Comparison of ENCODE assay signal across 17 cellular contexts in genomic region chr1:157240495-157241184, GRCh38.
DNase-seq lines count a peak whose midpoint lies in the region; ATAC-seq, FAIRE-seq and TF ChIP-seq lines count a peak whose summit lies in the region.
"Had no signal": no experiment of that assay in that cellular context is flagged by ENCODE, and none has a peak within 500 bp of the region (broad histone marks: within the 10 kb centered on the region; RNA-seq: fewer than 3 reads in every experiment).

No MANE protein-coding gene starts in this region.

- TF ChIP-seq CTCF in GM13976 (IDR thresholded peaks at IDR 0.05; ENCODE audit: borderline replicate concordance, control extremely low read depth, extremely low read depth, insufficient read depth, missing control alignments) = no peak

- H3K9me3 Mint-ChIP-seq in activated naive CD4-positive, alpha-beta T cell treated with anti-CD3 and anti-CD28 coated beads, Interleukin-2, amount 10 ng/mL, durations not matched to agents 7 days and 5 days = no peaks in the 10 kb centered on the region

- in situ Hi-C loops in GM13976 (cut with MboI; ENCODE audit: low sequenced_read_pairs, unreplicated experiment) = no loop called here

- DNase-seq in GM19239 (ENCODE audit: insufficient read length, low spot score) (no peak), glomerular visceral epithelial cell (ENCODE audit: extremely low spot score) (peak; percentile 37), renal cortical epithelial cell (ENCODE audit: low read depth) (peak; percentile 96), GM13976 (ENCODE audit: low spot score) (no peak)
- no peak for DNase-seq in activated naive CD4-positive, alpha-beta T cell treated with anti-CD3 and anti-CD28 coated beads, Interleukin-2, amount 10 ng/mL, durations not matched to agents 7 days and 5 days
- no peak for DNase-seq in stimulated activated CD4-positive, alpha-beta T cell treated with anti-CD3 and anti-CD28 coated beads, Interleukin-4, amount 100 ng/mL, for 1 hour
- DNase-seq: activated T-cell treated with anti-CD3 and anti-CD28 coated beads, Interleukin-2, amount 50 U/mL, for 1 hour; CD4-positive, CD25-positive, alpha-beta regulatory T cell; dorsolateral prefrontal cortex; gastrocnemius medialis; NCI-H1417 treated with DMSO at 0.1 percent for 48 hours; posterior cingulate gyrus; SK-N-SH; stimulated activated CD4-positive, alpha-beta T cell treated with anti-CD3 and anti-CD28 coated beads, Interleukin-4, amount 100 ng/mL, for 4 hours had no signal

- CTCF ChIA-PET in activated naive CD4-positive, alpha-beta T cell treated with anti-CD3 and anti-CD28 coated beads, Interleukin-2, amount 10 ng/mL, durations not matched to agents 7 days and 5 days (lab: Charles Lee) = no interaction called here

- no peak overlapping the region for H3K27ac Mint-ChIP-seq in activated naive CD4-positive, alpha-beta T cell treated with anti-CD3 and anti-CD28 coated beads, Interleukin-2, amount 10 ng/mL, durations not matched to agents 7 days and 5 days
- H3K27ac Mint-ChIP-seq: CD4-positive, CD25-positive, alpha-beta regulatory T cell had no signal

- H3K4me1 Mint-ChIP-seq in activated naive CD4-positive, alpha-beta T cell treated with anti-CD3 and anti-CD28 coated beads, Interleukin-2, amount 10 ng/mL, durations not matched to agents 7 days and 5 days = no peaks in the 10 kb centered on the region
- H3K4me1 Mint-ChIP-seq: CD4-positive, CD25-positive, alpha-beta regulatory T cell had no signal

- FAIRE-seq in GM19239 (lab: Jason Lieb, UNC) = peak; percentile 96

- ATAC-seq in HG03571 (IDR thresholded peaks at IDR 0.05; ENCODE audit: unreplicated experiment) = peak; percentile 56
- no peak for ATAC-seq in HG02870 (IDR thresholded peaks at IDR 0.05; ENCODE audit: unreplicated experiment)
- ATAC-seq: activated CD4-positive, CD25-positive, alpha-beta regulatory T cell treated with anti-CD3 and anti-CD28 coated beads, Interleukin-2, amount 50 U/mL, for 24 hours; gastrocnemius medialis had no signal

- H3K4me3 Mint-ChIP-seq in activated naive CD4-positive, alpha-beta T cell treated with anti-CD3 and anti-CD28 coated beads, Interleukin-2, amount 10 ng/mL, durations not matched to agents 7 days and 5 days = no peak overlapping the region
- H3K4me3 Mint-ChIP-seq: CD4-positive, CD25-positive, alpha-beta regulatory T cell had no signal

- H3K27me3 Mint-ChIP-seq in activated naive CD4-positive, alpha-beta T cell treated with anti-CD3 and anti-CD28 coated beads, Interleukin-2, amount 10 ng/mL, durations not matched to agents 7 days and 5 days = peaks cover 21% of the 10 kb centered on the region

- no peaks in the 10 kb centered on the region for H3K36me3 Mint-ChIP-seq in activated naive CD4-positive, alpha-beta T cell treated with anti-CD3 and anti-CD28 coated beads, Interleukin-2, amount 10 ng/mL, durations not matched to agents 7 days and 5 days
- H3K36me3 Mint-ChIP-seq: CD4-positive, CD25-positive, alpha-beta regulatory T cell had no signal

Comparison
In these comparisons a context has a peak if more than half of its experiments do, and no peak if none do; other contexts are left out.
1. DNase-seq: peak in glomerular visceral epithelial cell (single experiment) and renal cortical epithelial cell (single experiment); none in GM19239 (single experiment), activated naive CD4-positive, alpha-beta T cell treated with anti-CD3 and anti-CD28 coated beads, Interleukin-2, amount 10 ng/mL, durations not matched to agents 7 days and 5 days (single experiment), stimulated activated CD4-positive, alpha-beta T cell treated with anti-CD3 and anti-CD28 coated beads, Interleukin-4, amount 100 ng/mL, for 1 hour (single experiment) and GM13976 (single experiment).